Comparison of ENCODE assay signal across 8 cellular contexts in genomic region chr20:62064788-62065668, GRCh38. TPM values are rescaled to one million over a fixed set of nuclear protein-coding genes. Genes with fewer than 3 reads are reported as not detected.
A peak's percentile ranks its signal among the peaks of the same experiment; 100 is the strongest.
DNase-seq lines count a peak whose midpoint lies in the region; ATAC-seq and TF ChIP-seq lines count a peak whose summit lies in the region.

No MANE protein-coding gene starts in this region.

- peak; percentile 45 for DNase-seq in ELR (ENCODE audit: low read depth)
- DNase-seq in activated naive CD8-positive, alpha-beta T cell treated with anti-CD3 and anti-CD28 coated beads for 36 hours, result peak; percentile 26
- DNase-seq in thoracic aorta (ENCODE audit: low spot score), result no peak
- no peak for DNase-seq in C1 segment of cervical spinal cord (lab: John Stamatoyannopoulos, UW)
- DNase-seq in NCI-H524 (lab: John Stamatoyannopoulos, UW), result no peak

- peak; percentile 11 for ATAC-seq in GM19438 (IDR thresholded peaks at IDR 0.05; ENCODE audit: low read depth, unreplicated experiment)
- ATAC-seq in HG03439 (IDR thresholded peaks at IDR 0.05; ENCODE audit: unreplicated experiment), result peak; percentile 31
- ATAC-seq in thoracic aorta (ENCODE audit: insufficient number of reproducible peaks, low FRiP score, low read depth), result no peak

- H3K27ac Mint-ChIP-seq in activated naive CD8-positive, alpha-beta T cell treated with anti-CD3 and anti-CD28 coated beads for 36 hours, result no peak overlapping the region

- H3K27ac ChIP-seq in iPS-20b (ENCODE audit: low read length), result no peak overlapping the region
- H3K27ac ChIP-seq in thoracic aorta, result no peak overlapping the region

- no peaks in the 10 kb centered on the region for H3K9me3 ChIP-seq in iPS-20b (ENCODE audit: insufficient read depth, low read depth, low read length)
- H3K9me3 ChIP-seq in thoracic aorta, result no peaks in the 10 kb centered on the region

- H3K4me3 ChIP-seq in iPS-20b (ENCODE audit: low read length) (peak overlapping the region; percentile 57; the same call in 1 of the 2 replicates), thoracic aorta (peak overlapping the region; percentile 71)

- no peak overlapping the region for H3K4me3 Mint-ChIP-seq in activated naive CD8-positive, alpha-beta T cell treated with anti-CD3 and anti-CD28 coated beads for 36 hours

- H3K4me1 ChIP-seq in iPS-20b (ENCODE audit: insufficient read depth, low read length), result peaks cover 4% of the 10 kb centered on the region; the same call in 1 of the 2 replicates
- peaks cover 21 to 36% of the 10 kb centered on the region in 2 donors for H3K4me1 ChIP-seq in thoracic aorta (ENCODE audit: control insufficient read depth in 1 of 2, low read depth in 2 of 2)

- H3K36me3 ChIP-seq in iPS-20b (ENCODE audit: insufficient read depth, low read depth, low read length) (peaks cover 23% of the 10 kb centered on the region), thoracic aorta (no peaks in the 10 kb centered on the region)

- H3K9ac ChIP-seq in iPS-20b (ENCODE audit: low read depth, low read length), result no peak overlapping the region

- H3K27me3 Mint-ChIP-seq in activated naive CD8-positive, alpha-beta T cell treated with anti-CD3 and anti-CD28 coated beads for 36 hours, result no peaks in the 10 kb centered on the region

- no peaks in the 10 kb centered on the region for H3K9me3 Mint-ChIP-seq in activated naive CD8-positive, alpha-beta T cell treated with anti-CD3 and anti-CD28 coated beads for 36 hours

- no peak for TF ChIP-seq CTCF in thoracic aorta (IDR thresholded peaks at IDR 0.05)

- peaks cover 38% of the 10 kb centered on the region for H3K4me1 Mint-ChIP-seq in activated naive CD8-positive, alpha-beta T cell treated with anti-CD3 and anti-CD28 coated beads for 36 hours

- H3K27me3 ChIP-seq in iPS-20b (ENCODE audit: insufficient read depth, low read length) (no peaks in the 10 kb centered on the region), thoracic aorta (replicated peaks; ENCODE audit: insufficient read depth) (no peaks in the 10 kb centered on the region)

- H3K36me3 Mint-ChIP-seq in activated naive CD8-positive, alpha-beta T cell treated with anti-CD3 and anti-CD28 coated beads for 36 hours, result peaks cover 3% of the 10 kb centered on the region

RNA-seq across cellular contexts. Expression of gene TAF4, which starts 0.7 kb away (rescaled TPM):
- 10 to 100 TPM; 15.2 to 16.4 TPM for total RNA-seq in activated naive CD8-positive, alpha-beta T cell treated with anti-CD3 and anti-CD28 coated beads for 36 hours
- 10 to 100 TPM; 10.4 to 11.0 TPM for total RNA-seq in thoracic aorta

RNA-seq across cellular contexts. Expression of gene LSM14B, which starts 57.2 kb away (rescaled TPM):
- total RNA-seq in activated naive CD8-positive, alpha-beta T cell treated with anti-CD3 and anti-CD28 coated beads for 36 hours, result 10 to 100 TPM; 32.8 to 34.5 TPM
- 10 to 100 TPM; 11.4 to 38.7 TPM for total RNA-seq in thoracic aorta

Comparison
In these comparisons a context has a peak if more than half of its experiments do, and no peak if none do; other contexts are left out.
1. DNase-seq: peak in ELR (single experiment) and activated naive CD8-positive, alpha-beta T cell treated with anti-CD3 and anti-CD28 coated beads for 36 hours (single experiment); none in thoracic aorta (single experiment), C1 segment of cervical spinal cord (0 of 14) and NCI-H524 (0 of 2).